8 cellular contexts compared by ENCODE assay signal in the genomic region with DNA sequence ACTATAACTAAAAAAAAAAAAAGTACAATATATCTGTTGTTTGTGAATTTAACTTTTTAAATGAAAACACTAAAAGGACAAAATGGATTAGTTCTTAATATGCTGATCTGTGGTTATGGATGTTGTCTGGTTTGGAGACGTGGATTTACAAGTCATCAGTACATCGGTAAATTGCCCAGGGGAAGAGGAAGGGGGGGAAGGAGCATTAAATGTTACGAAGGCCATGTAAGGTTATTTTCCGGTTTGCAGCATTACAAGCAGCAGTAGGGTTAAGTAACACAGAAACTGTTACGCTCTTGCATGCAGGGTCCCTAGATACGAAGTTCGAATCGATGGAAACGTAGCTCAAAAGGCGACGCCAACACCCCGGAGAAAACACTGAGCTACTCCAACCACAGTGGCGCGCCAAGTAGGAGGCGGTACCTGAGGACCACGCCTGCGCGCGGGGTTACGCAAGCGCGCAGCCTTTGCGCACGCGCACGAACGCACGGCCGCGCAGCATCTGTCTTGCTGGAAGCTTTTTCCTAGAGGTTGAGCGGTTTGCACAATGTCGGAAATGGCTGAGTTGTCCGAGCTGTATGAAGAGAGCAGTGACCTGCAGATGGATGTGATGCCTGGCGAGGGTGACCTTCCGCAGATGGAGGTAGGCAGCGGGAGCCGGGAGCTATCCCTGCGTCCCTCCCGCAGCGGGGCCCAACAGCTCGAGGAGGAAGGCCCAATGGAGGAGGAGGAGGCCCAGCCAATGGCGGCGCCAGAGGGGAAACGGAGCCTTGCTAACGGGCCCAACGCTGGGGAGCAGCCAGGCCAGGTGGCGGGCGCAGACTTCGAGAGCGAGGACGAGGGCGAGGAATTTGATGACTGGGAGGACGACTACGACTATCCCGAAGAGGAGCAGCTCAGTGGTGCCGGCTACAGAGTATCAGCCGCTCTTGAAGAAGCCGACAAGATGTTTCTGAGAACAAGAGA. TPM values are rescaled to one million over a fixed set of nuclear protein-coding genes. Genes with fewer than 3 reads are reported as not detected.
DNase-seq lines count a peak whose midpoint lies in the region; ATAC-seq and TF ChIP-seq lines count a peak whose summit lies in the region.

TSS of gene EID1 (plus strand) at position 505 of the 966 bp plus-strand sequence. CDS start at position 548, 43 bp downstream.

- no peaks in the 10 kb centered on the region for H3K9me3 ChIP-seq in spleen

- peak within 1 kb of the TSS; percentile 87 for H3K4me3 ChIP-seq in AG04449 (ENCODE audit: low read depth, low read length)
- H3K4me3 ChIP-seq in cardiac fibroblast (replicated peaks in 1 of 2; ENCODE audit: low read depth in 2 of 2, low read length in 2 of 2): peak within 1 kb of the TSS; percentile 80 to 91
- H3K4me3 ChIP-seq in spleen: peak within 1 kb of the TSS; percentile 58 to 91 (median 70)

- H3K27me3 ChIP-seq in spleen (replicated peaks in 1 of 7): peaks cover 0 to 6% (median 0%) of the 10 kb centered on the region in 7 donors

- H3K4me3 Mint-ChIP-seq in WTC11 (peak within 1 kb of the TSS; percentile 99), immature natural killer cell (peak within 1 kb of the TSS; percentile 99 to 100 (median 99))

- H3K27ac ChIP-seq in spleen: peak within 1 kb of the TSS; percentile 85 to 96 (median 91)

- H3K36me3 ChIP-seq in spleen: no peaks in the 10 kb centered on the region

- intact Hi-C loops in spleen (cut with DNase I; ENCODE audit: low total_unique reads): no loop called here

- peak in 1 of 3 donors; percentile 68 for TF ChIP-seq POLR2A in spleen (IDR thresholded peaks at IDR 0.05)

- 0% methylated on average over 52 to 58 of the region's 58 CpGs for WGBS in spleen, 5 donors

- H3K27me3 Mint-ChIP-seq in WTC11 (ENCODE audit: low read depth): peaks cover 17% of the 10 kb centered on the region
- H3K27me3 Mint-ChIP-seq in immature natural killer cell (ENCODE audit: low read depth in 3 of 3): peaks cover 7 to 10% (median 9%) of the 10 kb centered on the region in 3 donors

- H3K27ac Mint-ChIP-seq in WTC11 (peak within 1 kb of the TSS; percentile 99), immature natural killer cell (peak within 1 kb of the TSS; percentile 96 to 99 (median 98))

- CTCF ChIA-PET in AG04449 (lab: Yijun Ruan, JAX): interaction anchor here (0.9 to 4.8 kb wide), 12 partner anchors 9 to 278 kb away, joined by 3 to 31 read pairs (median 4); partner anchors contain the start of gene COPS2
- CTCF ChIA-PET in WTC11 (lab: Charles Lee): interaction anchor here (0.6 to 1.6 kb wide), 15 partner anchors 10 to 1480 kb away, joined by 3 to 44 read pairs (median 4); partner anchors contain the start of genes CEP152, SECISBP2L and SHC4

- peaks cover 27% of the 10 kb centered on the region for H3K4me1 Mint-ChIP-seq in WTC11
- peaks cover 27 to 38% of the 10 kb centered on the region in 2 donors for H3K4me1 Mint-ChIP-seq in immature natural killer cell

- H3K9me3 Mint-ChIP-seq in WTC11 (no peaks in the 10 kb centered on the region), immature natural killer cell (no peaks in the 10 kb centered on the region)

- H3K36me3 Mint-ChIP-seq in WTC11 (peaks cover 4% of the 10 kb centered on the region), immature natural killer cell (peaks cover 0 to 3% (median 0%) of the 10 kb centered on the region in 3 donors)

- peaks cover 6 to 33% (median 22%) of the 10 kb centered on the region in 6 donors for H3K4me1 ChIP-seq in spleen

- POLR2A ChIA-PET in AG04449 (lab: Yijun Ruan, JAX) (interaction anchor here (0.7 to 1.5 kb wide), 6 partner anchors 10 to 260 kb away, joined by 3 to 6 read pairs (median 4); partner anchors contain the start of gene SHC4), WTC11 (lab: Charles Lee) (interaction anchor here (0.8 to 1.3 kb wide), 8 partner anchors 19 to 278 kb away, joined by 3 to 8 read pairs (median 4); partner anchors contain the start of genes CEP152, COPS2 and SHC4)

- TF ChIP-seq CTCF in AG04449 (IDR thresholded peaks at IDR 0.05; ENCODE audit: insufficient read depth, low read length, missing control alignments): peak; percentile 24
- TF ChIP-seq CTCF in WTC11 (IDR thresholded peaks at IDR 0.05): no peak
- no peak for TF ChIP-seq CTCF in cardiac fibroblast (IDR thresholded peaks at IDR 0.05; ENCODE audit: low read depth, low read length)
- peak in 2 of 11 experiments; percentile 17 to 33 for TF ChIP-seq CTCF in spleen (IDR thresholded peaks at IDR 0.05 in 8 of 11, conservative IDR thresholded peaks at IDR 0.05 in 3 of 11)

- ATAC-seq in GM18907 (IDR thresholded peaks at IDR 0.05; ENCODE audit: unreplicated experiment): peak; percentile 96
- peak; percentile 95 for ATAC-seq in HG03159 (IDR thresholded peaks at IDR 0.05; ENCODE audit: unreplicated experiment)
- ATAC-seq in WTC11: peak; percentile 96

- DNase-seq in AG04449 (ENCODE audit: low read depth, low spot score): peak; percentile 68
- DNase-seq in NCI-H2227 treated with DMSO at 0.1 percent for 48 hours (lab: John Stamatoyannopoulos, UW): peak; percentile 90
- DNase-seq in WTC11 (ENCODE audit: low spot score): peak; percentile 89
- DNase-seq in cardiac fibroblast (ENCODE audit: low read depth in 2 of 2): peak; percentile 97 to 98
- DNase-seq in immature natural killer cell: peak; percentile 93 to 94 (median 94)
- DNase-seq in spleen: peak; percentile 98

TF ChIP-seq in WTC11, 78 proteins besides CTCF, POLR2A, EP300 and RAD21 (continues in another document):
- TF ChIP-seq IRF2 (CRISPR knock-in tag; IDR thresholded peaks at IDR 0.05; ENCODE audit: borderline replicate concordance, low read depth): no peak
- peak; percentile 94; the same call in 1 of the 2 replicates for TF ChIP-seq ZNF232 (CRISPR knock-in tag; IDR thresholded peaks at IDR 0.05)
- TF ChIP-seq GABPB1 (CRISPR knock-in tag; IDR thresholded peaks at IDR 0.05): no peak
- TF ChIP-seq PREB (CRISPR knock-in tag; IDR thresholded peaks at IDR 0.05; ENCODE audit: borderline replicate concordance): no peak
- TF ChIP-seq ATF1 (CRISPR knock-in tag; IDR thresholded peaks at IDR 0.05): no peak
- TF ChIP-seq ZNF263 (CRISPR knock-in tag; IDR thresholded peaks at IDR 0.05; ENCODE audit: low read depth): no peak
- TF ChIP-seq ELF4 (CRISPR knock-in tag; IDR thresholded peaks at IDR 0.05; ENCODE audit: low read depth): no peak
- TF ChIP-seq ZNF219 (CRISPR knock-in tag; IDR thresholded peaks at IDR 0.05; ENCODE audit: borderline replicate concordance): no peak
- TF ChIP-seq ARID4B (CRISPR knock-in tag; IDR thresholded peaks at IDR 0.05; ENCODE audit: borderline replicate concordance): peak; percentile 62; the same call in 1 of the 2 replicates
- TF ChIP-seq USF1 (CRISPR knock-in tag; IDR thresholded peaks at IDR 0.05): no peak; the same call in none of the 2 replicates

RNA-seq across cellular contexts. Expression of gene EID1, which starts in this region (rescaled TPM):
- total RNA-seq in WTC11 (2021) (89.5 to 104 TPM (median 102 TPM) in 3 replicates), spleen (100 to 1,000 TPM in 4 of 7 donors, 10 to 100 TPM in 3; 68.4 to 171 (median 107) TPM)
- polyA plus RNA-seq in immature natural killer cell (100 to 1,000 TPM; 189 to 227 (median 198) TPM), spleen (100 to 1,000 TPM; 107 to 132 (median 123) TPM)

Comparison
In these comparisons a context has a peak if more than half of its experiments do, and no peak if none do; other contexts are left out.
1. Peak in every context shown above with its lines: DNase-seq, ATAC-seq, H3K4me3 ChIP-seq and H3K27ac ChIP-seq.